Comparison of ENCODE assay signal across 26 cellular contexts in genomic region chr19:32824136-32824835, GRCh38. TPM values are rescaled to one million over a fixed set of nuclear protein-coding genes. Genes with fewer than 3 reads are reported as not detected.
DNase-seq lines count a peak whose midpoint lies in the region; ATAC-seq, FAIRE-seq and TF ChIP-seq lines count a peak whose summit lies in the region.
"Had no signal": no experiment of that assay in that cellular context is flagged by ENCODE, and none has a peak within 500 bp of the region (broad histone marks: within the 10 kb centered on the region; RNA-seq: fewer than 3 reads in every experiment).

No MANE protein-coding gene starts in this region.

- H2AFZ ChIP-seq in neural progenitor cell (replicated peaks), result peak overlapping the region; percentile 78

- no peak for FAIRE-seq in small intestine (lab: Jason Lieb, UNC)
- FAIRE-seq: bronchial epithelial cell had no signal

- H3F3A ChIP-seq in neural progenitor cell (ENCODE audit: low read depth), result peaks cover 9% of the 10 kb centered on the region

- H3K36me3 Mint-ChIP-seq in endodermal cell (ENCODE audit: low read depth) (no peaks in the 10 kb centered on the region), neural progenitor cell (no peaks in the 10 kb centered on the region)
- H3K36me3 Mint-ChIP-seq: CD4-positive, alpha-beta memory T cell had no signal

- peaks cover 77% of the 10 kb centered on the region for H3K36me3 ChIP-seq in NT2/D1 (ENCODE audit: insufficient read depth, insufficient read length, low read length)
- H3K36me3 ChIP-seq in endodermal cell (ENCODE audit: control insufficient read depth, insufficient read depth, low read length), result no peaks in the 10 kb centered on the region
- no peaks in the 10 kb centered on the region for H3K36me3 ChIP-seq in neural progenitor cell
- H3K36me3 ChIP-seq in small intestine (ENCODE audit: control insufficient read depth in 2 of 2, insufficient read depth in 2 of 2, low read length in 2 of 2), result no peaks in the 10 kb centered on the region
- H3K36me3 ChIP-seq: spleen, thyroid gland had no signal

- DNase-seq in ELF-1 (ENCODE audit: low read depth, low spot score), result peak; percentile 74
- DNase-seq in NT2/D1 (ENCODE audit: low read depth, low spot score), result no peak
- DNase-seq in endodermal cell, result no peak
- DNase-seq in neural progenitor cell (ENCODE audit: low spot score), result peak; percentile 36
- DNase-seq in small intestine, result no peak
- no peak for DNase-seq in RPMI8226
- no peak for DNase-seq in globus pallidus (ENCODE audit: low spot score)
- DNase-seq: activated naive CD4-positive, alpha-beta T cell treated with anti-CD3 and anti-CD28 coated beads for 36 hours; activated T-cell treated with anti-CD3 and anti-CD28 coated beads, Interleukin-2, amount 50 U/mL, for 48 hours; amniotic stem cell; CD4-positive, alpha-beta memory T cell; cortex of kidney; glutamatergic neuron; NCI-H1105 treated with DMSO at 0.1 percent for 48 hours; NCI-H2171; NCI-H526; spleen; stimulated activated CD4-positive, alpha-beta T cell treated with anti-CD3 and anti-CD28 coated beads, Interleukin-4, amount 100 ng/mL, for 4 hours; stimulated activated naive CD8-positive, alpha-beta T cell treated with anti-CD3 and anti-CD28 coated beads, Interleukin-15, Interleukin-2, amounts not matched to agents 100 U/mL and 50 U/mL, for 24 hours; thyroid gland had no signal

- H3K9me3 ChIP-seq in NT2/D1 (ENCODE audit: insufficient read depth, low read length) (no peaks in the 10 kb centered on the region), endodermal cell (ENCODE audit: control insufficient read depth, low read length) (peaks cover 19% of the 10 kb centered on the region), neural progenitor cell (ENCODE audit: low read depth) (no peaks in the 10 kb centered on the region), small intestine (ENCODE audit: control insufficient read depth, low read depth) (no peaks in the 10 kb centered on the region)
- H3K9me3 ChIP-seq: spleen, thyroid gland had no signal

- peaks cover 12% of the 10 kb centered on the region for H3K4me1 ChIP-seq in NT2/D1 (ENCODE audit: insufficient read depth, insufficient read length)
- H3K4me1 ChIP-seq in endodermal cell (ENCODE audit: control insufficient read depth, insufficient read depth, low read length), result peaks cover 15% of the 10 kb centered on the region
- H3K4me1 ChIP-seq in neural progenitor cell, result peaks cover 17% of the 10 kb centered on the region
- no peaks in the 10 kb centered on the region for H3K4me1 ChIP-seq in small intestine (ENCODE audit: control insufficient read depth in 2 of 2, insufficient read depth in 1 of 2, low read depth in 1 of 2, low read length in 1 of 2)
- H3K4me1 ChIP-seq: thyroid gland had no signal

- H3K4me1 Mint-ChIP-seq in endodermal cell (peaks cover 29% of the 10 kb centered on the region), neural progenitor cell (peaks cover 30% of the 10 kb centered on the region)

- ATAC-seq in HG02870 (IDR thresholded peaks at IDR 0.05; ENCODE audit: unreplicated experiment), result no peak
- ATAC-seq: HCT116; stimulated activated naive CD8-positive, alpha-beta T cell treated with anti-CD3 and anti-CD28 coated beads, Interleukin-15, Interleukin-2, amounts not matched to agents 100 U/mL and 50 U/mL, for 24 hours had no signal

- H3K27me3 Mint-ChIP-seq in endodermal cell (ENCODE audit: insufficient read depth) (peaks cover 7% of the 10 kb centered on the region), neural progenitor cell (ENCODE audit: insufficient read depth, low read depth) (peaks cover 12% of the 10 kb centered on the region)

- peak overlapping the region; percentile 38 for H3K4me2 ChIP-seq in neural progenitor cell

- H3K4me3 Mint-ChIP-seq in endodermal cell (no peak overlapping the region), neural progenitor cell (no peak overlapping the region)
- H3K4me3 Mint-ChIP-seq: activated naive CD4-positive, alpha-beta T cell treated with anti-CD3 and anti-CD28 coated beads for 36 hours; CD4-positive, alpha-beta memory T cell had no signal

- peak overlapping the region; percentile 42 for H3K9ac ChIP-seq in NT2/D1 (ENCODE audit: insufficient read length, low read depth)
- no peak overlapping the region for H3K9ac ChIP-seq in endodermal cell (ENCODE audit: extremely low read depth, low read length, poor library complexity, severe bottlenecking)
- H3K9ac ChIP-seq in neural progenitor cell, result no peak overlapping the region

- TF ChIP-seq CTCF in endodermal cell (conservative IDR thresholded peaks at IDR 0.05) (no peak), neural progenitor cell (IDR thresholded peaks at IDR 0.05) (no peak)

- peak overlapping the region; percentile 93 for H3K27ac ChIP-seq in endodermal cell (ENCODE audit: low read depth, low read length)
- H3K27ac ChIP-seq in neural progenitor cell, result no peak overlapping the region
- no peak overlapping the region for H3K27ac ChIP-seq in small intestine (ENCODE audit: low read depth in 1 of 2, low read length in 1 of 2)
- H3K27ac ChIP-seq: spleen, thyroid gland had no signal

- H3K9me3 Mint-ChIP-seq in endodermal cell, result peaks cover 6% of the 10 kb centered on the region
- H3K9me3 Mint-ChIP-seq in neural progenitor cell, result peaks cover 5% of the 10 kb centered on the region
- H3K9me3 Mint-ChIP-seq: activated naive CD4-positive, alpha-beta T cell treated with anti-CD3 and anti-CD28 coated beads for 36 hours had no signal

- no peaks in the 10 kb centered on the region for H3K79me2 ChIP-seq in neural progenitor cell (ENCODE audit: low read depth)

- H3K4me3 ChIP-seq in NT2/D1 (ENCODE audit: insufficient read length, low read depth) (no peak overlapping the region), endodermal cell (ENCODE audit: low read length) (no peak overlapping the region), neural progenitor cell (no peak overlapping the region), small intestine (ENCODE audit: low read depth in 1 of 2, low read length in 2 of 2) (no peak overlapping the region)
- H3K4me3 ChIP-seq: spleen, thyroid gland had no signal

- WGBS in endodermal cell (ENCODE audit: insufficient coverage in 1 of 2, insufficient read length in 1 of 2), 2 experiments, result 81 to 86% methylated on average over 19 to 22 of the region's 22 CpGs
- WGBS in small intestine, 3 donors, result 56 to 75% (median 69%) methylated on average over 22 of the region's 22 CpGs

- no peaks in the 10 kb centered on the region for H4K20me1 ChIP-seq in neural progenitor cell (ENCODE audit: low read depth)

- H3K27ac Mint-ChIP-seq in endodermal cell (no peak overlapping the region), neural progenitor cell (peak overlapping the region; percentile 78)
- H3K27ac Mint-ChIP-seq: activated naive CD4-positive, alpha-beta T cell treated with anti-CD3 and anti-CD28 coated beads for 36 hours; CD4-positive, alpha-beta memory T cell had no signal

- H3K27me3 ChIP-seq in NT2/D1 (ENCODE audit: insufficient read depth, insufficient read length) (no peaks in the 10 kb centered on the region), endodermal cell (ENCODE audit: control insufficient read depth, insufficient read depth, low read length, poor library complexity, severe bottlenecking) (no peaks in the 10 kb centered on the region), neural progenitor cell (no peaks in the 10 kb centered on the region), small intestine (ENCODE audit: control insufficient read depth in 2 of 2, insufficient read depth in 2 of 2, low read length in 2 of 2) (peaks cover 0 to 4% of the 10 kb centered on the region in 2 donors)
- H3K27me3 ChIP-seq: thyroid gland had no signal

RNA-seq across cellular contexts. Expression of gene SLC7A9, which starts 45.3 kb away (rescaled TPM):
- total RNA-seq in endodermal cell (under 1 TPM in 1 of 2 donors, not detected in 1; 0.18 TPM), neural progenitor cell (ENCODE audit: low replicate concordance) (not detected in 2 replicates)
- polyA plus RNA-seq in endodermal cell (2013, experiment 1 of 2), result 0.32 TPM
- not detected for polyA plus RNA-seq in endodermal cell (2013, experiment 2 of 2)
- 10 to 100 TPM; 20.8 to 61.7 (median 40.0) TPM for polyA plus RNA-seq in small intestine
- total RNA-seq: activated CD8-positive, alpha-beta memory T cell treated with anti-CD3 and anti-CD28 coated beads for 36 hours; activated naive CD4-positive, alpha-beta T cell treated with anti-CD3 and anti-CD28 coated beads for 36 hours; LHCN-M2; mononuclear cell had no signal
- polyA plus RNA-seq: CD4-positive, alpha-beta memory T cell had no signal

Comparison
In these comparisons a context has a peak if more than half of its experiments do, and no peak if none do; other contexts are left out.
1. DNase-seq: peak in ELF-1 (single experiment) and neural progenitor cell (single experiment); none in NT2/D1 (single experiment), endodermal cell (single experiment), small intestine (single experiment), RPMI8226 (single experiment) and globus pallidus (single experiment).